ENCODE assay signal across 1 cellular context in the genomic region with DNA sequence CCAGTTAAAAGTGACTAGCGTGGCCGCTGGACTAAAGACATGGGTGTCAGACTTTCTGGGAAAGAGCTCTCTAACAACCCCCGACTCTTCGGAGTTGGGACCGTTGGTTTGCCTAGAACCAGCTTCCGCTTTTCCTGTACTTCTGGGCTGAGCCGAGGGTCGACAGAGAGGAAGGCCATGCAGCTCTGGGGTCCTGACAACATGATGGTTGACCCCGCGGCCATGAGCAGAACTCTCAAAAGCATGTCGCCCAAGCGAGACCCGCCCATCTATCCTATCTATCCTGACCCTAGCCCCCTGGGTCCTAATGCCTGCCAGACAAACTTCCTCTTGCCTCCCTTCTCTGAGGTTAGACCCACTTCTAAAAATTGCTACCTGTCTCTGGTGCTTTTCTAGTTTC.
TF ChIP-seq lines count a peak whose summit lies in the region.
"Not testable (repeated sequence)": the region's sequence is repeated elsewhere in the genome, so short reads cannot be mapped to it uniquely, and the experiment has no call there.

No MANE protein-coding gene starts in this region.

TF ChIP-seq in K562, 482 proteins besides CTCF, POLR2A, EP300 and RAD21:
- peak; percentile 56; the same call in 1 of the 2 replicates for TF ChIP-seq TOE1 (IDR thresholded peaks at IDR 0.05; ENCODE audit: borderline replicate concordance)
- not testable (repeated sequence) for TF ChIP-seq TOE1 (CRISPR knock-in tag; IDR thresholded peaks at IDR 0.05; ENCODE audit: borderline replicate concordance, low read depth); NR2C2 (CRISPR knock-in tag; IDR thresholded peaks at IDR 0.05)
- TF ChIP-seq, protein P1, sequence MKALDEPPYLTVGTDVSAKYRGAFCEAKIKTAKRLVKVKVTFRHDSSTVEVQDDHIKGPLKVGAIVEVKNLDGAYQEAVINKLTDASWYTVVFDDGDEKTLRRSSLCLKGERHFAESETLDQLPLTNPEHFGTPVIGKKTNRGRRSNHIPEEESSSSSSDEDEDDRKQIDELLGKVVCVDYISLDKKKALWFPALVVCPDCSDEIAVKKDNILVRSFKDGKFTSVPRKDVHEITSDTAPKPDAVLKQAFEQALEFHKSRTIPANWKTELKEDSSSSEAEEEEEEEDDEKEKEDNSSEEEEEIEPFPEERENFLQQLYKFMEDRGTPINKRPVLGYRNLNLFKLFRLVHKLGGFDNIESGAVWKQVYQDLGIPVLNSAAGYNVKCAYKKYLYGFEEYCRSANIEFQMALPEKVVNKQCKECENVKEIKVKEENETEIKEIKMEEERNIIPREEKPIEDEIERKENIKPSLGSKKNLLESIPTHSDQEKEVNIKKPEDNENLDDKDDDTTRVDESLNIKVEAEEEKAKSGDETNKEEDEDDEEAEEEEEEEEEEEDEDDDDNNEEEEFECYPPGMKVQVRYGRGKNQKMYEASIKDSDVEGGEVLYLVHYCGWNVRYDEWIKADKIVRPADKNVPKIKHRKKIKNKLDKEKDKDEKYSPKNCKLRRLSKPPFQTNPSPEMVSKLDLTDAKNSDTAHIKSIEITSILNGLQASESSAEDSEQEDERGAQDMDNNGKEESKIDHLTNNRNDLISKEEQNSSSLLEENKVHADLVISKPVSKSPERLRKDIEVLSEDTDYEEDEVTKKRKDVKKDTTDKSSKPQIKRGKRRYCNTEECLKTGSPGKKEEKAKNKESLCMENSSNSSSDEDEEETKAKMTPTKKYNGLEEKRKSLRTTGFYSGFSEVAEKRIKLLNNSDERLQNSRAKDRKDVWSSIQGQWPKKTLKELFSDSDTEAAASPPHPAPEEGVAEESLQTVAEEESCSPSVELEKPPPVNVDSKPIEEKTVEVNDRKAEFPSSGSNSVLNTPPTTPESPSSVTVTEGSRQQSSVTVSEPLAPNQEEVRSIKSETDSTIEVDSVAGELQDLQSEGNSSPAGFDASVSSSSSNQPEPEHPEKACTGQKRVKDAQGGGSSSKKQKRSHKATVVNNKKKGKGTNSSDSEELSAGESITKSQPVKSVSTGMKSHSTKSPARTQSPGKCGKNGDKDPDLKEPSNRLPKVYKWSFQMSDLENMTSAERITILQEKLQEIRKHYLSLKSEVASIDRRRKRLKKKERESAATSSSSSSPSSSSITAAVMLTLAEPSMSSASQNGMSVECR (CRISPR knock-in tag; IDR thresholded peaks at IDR 0.05) = peak; percentile 63; the same call in 1 of the 2 replicates
- TF ChIP-seq ZBTB7A (IDR thresholded peaks at IDR 0.05; ENCODE audit: borderline replicate concordance, control insufficient read depth, low read depth, low read length) = peak; percentile 24; the same call in 1 of the 2 replicates
- 0 out of 2 replicates have a peak, but pooled peaks have one; percentile 2 for TF ChIP-seq SPI1 (IDR thresholded peaks at IDR 0.05; ENCODE audit: borderline replicate concordance, low read depth, low read length)
- 0 out of 2 replicates have a peak, but pooled peaks have one; percentile 11 for TF ChIP-seq MXI1 (IDR thresholded peaks at IDR 0.05; ENCODE audit: low read depth, low read length)
- TF ChIP-seq NR2C2 (tag; IDR thresholded peaks at IDR 0.05) = 0 out of 2 replicates have a peak, but pooled peaks have one; percentile 27
- peak; percentile 2 for TF ChIP-seq SAP30 (IDR thresholded peaks at IDR 0.05; ENCODE audit: borderline replicate concordance, insufficient read depth, low read depth, low read length, poor library complexity, severe bottlenecking)
- TF ChIP-seq CREM (IDR thresholded peaks at IDR 0.05; ENCODE audit: low read depth) = 0 out of 2 replicates have a peak, but pooled peaks have one; percentile 13
- TF ChIP-seq NEUROD1 (IDR thresholded peaks at IDR 0.05; ENCODE audit: borderline replicate concordance, low read depth, low read length, partially characterized antibody) = peak; percentile 32
- TF ChIP-seq, protein P2, sequence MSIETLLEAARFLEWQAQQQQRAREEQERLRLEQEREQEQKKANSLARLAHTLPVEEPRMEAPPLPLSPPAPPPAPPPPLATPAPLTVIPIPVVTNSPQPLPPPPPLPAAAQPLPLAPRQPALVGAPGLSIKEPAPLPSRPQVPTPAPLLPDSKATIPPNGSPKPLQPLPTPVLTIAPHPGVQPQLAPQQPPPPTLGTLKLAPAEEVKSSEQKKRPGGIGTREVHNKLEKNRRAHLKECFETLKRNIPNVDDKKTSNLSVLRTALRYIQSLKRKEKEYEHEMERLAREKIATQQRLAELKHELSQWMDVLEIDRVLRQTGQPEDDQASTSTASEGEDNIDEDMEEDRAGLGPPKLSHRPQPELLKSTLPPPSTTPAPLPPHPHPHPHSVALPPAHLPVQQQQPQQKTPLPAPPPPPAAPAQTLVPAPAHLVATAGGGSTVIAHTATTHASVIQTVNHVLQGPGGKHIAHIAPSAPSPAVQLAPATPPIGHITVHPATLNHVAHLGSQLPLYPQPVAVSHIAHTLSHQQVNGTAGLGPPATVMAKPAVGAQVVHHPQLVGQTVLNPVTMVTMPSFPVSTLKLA (conservative IDR thresholded peaks at IDR 0.05) = peak in 1 of 2 experiments; percentile 13; a peak in 1 of 4 replicates
- peak; percentile 18; the same call in 1 of the 2 replicates for TF ChIP-seq RBFOX2 (IDR thresholded peaks at IDR 0.05; ENCODE audit: low read depth, low read length)
- peak in 1 of 3 experiments; percentile 51 for TF ChIP-seq YY1 (IDR thresholded peaks at IDR 0.05; ENCODE audit: borderline replicate concordance in 1 of 3, control insufficient read depth in 1 of 3, extremely low read depth in 1 of 3, insufficient read depth in 3 of 3, insufficient read length in 1 of 3, insufficient replicate concordance in 2 of 3, low read depth in 1 of 3, low read length in 2 of 3)
